In the genomic region with DNA sequence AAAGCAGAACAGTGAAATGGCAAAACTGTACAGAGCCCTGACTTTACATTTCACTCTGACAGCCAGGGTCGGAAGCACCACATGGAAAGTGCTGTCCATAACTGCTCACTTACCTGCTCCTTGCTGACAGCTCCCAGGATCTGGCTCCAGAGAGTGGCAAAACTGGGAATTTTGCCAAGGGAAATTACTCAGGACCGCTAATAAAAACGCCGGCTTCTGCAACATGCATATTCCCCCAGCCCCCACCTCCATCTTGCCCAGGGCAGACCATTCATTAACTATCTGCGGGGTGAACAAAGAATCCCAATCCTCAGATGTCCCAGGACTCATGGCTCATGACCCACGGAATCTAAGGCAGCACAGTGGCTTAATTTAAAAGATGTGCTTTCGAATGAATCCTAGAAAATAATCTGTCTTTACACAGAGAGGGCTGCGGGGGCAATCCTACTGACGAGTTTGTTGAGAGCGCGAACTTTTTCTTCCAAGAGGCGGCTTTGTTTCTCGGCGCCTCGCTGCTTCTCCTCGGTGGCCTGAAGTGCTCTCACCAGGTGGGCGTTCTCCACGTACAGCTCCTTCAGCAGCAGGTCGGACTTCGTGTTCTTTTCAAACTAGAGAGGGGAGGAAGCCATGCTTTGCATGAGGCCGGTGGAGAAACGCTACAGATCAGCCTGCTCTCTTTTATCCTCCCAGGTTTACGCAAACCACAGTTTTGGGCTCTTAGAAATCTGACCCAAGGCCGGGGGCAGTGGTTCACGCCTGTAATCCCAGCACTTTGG, we compare ENCODE assay signal across 12 cellular contexts. TPM values are rescaled to one million over a fixed set of nuclear protein-coding genes. Genes with fewer than 3 reads are reported as not detected.
DNase-seq lines count a peak whose midpoint lies in the region; ATAC-seq, FAIRE-seq and TF ChIP-seq lines count a peak whose summit lies in the region.
"Had no signal": no experiment of that assay in that cellular context is flagged by ENCODE, and none has a peak within 500 bp of the region (broad histone marks: within the 10 kb centered on the region; RNA-seq: fewer than 3 reads in every experiment).

No MANE protein-coding gene starts in this region.

- 78 to 86% methylated on average over 25 of the region's 25 CpGs for WGBS in pancreas, 2 donors

- H3K36me3 Mint-ChIP-seq in T-helper 2 cell treated with Interferon-gamma antibody and Interleukin-4, amounts not matched to agents 5 μg/mL and 100 μg/mL, for 36 hours (ENCODE audit: low read depth) = peaks cover 9% of the 10 kb centered on the region

- ATAC-seq in pancreas = no peak

- H3K9me3 ChIP-seq in fibroblast of lung (ENCODE audit: control insufficient read depth, insufficient read depth, low read depth, low read length) = no peaks in the 10 kb centered on the region
- no peaks in the 10 kb centered on the region for H3K9me3 ChIP-seq in WERI-Rb-1 (ENCODE audit: severe bottlenecking)
- H3K9me3 ChIP-seq in pancreas = no peaks in the 10 kb centered on the region

- H3K27ac ChIP-seq in fibroblast of lung (ENCODE audit: insufficient read depth, low read length) = no peak overlapping the region
- no peak overlapping the region for H3K27ac ChIP-seq in WERI-Rb-1
- H3K27ac ChIP-seq in pancreas = no peak overlapping the region
- H3K27ac ChIP-seq: BLaER1 had no signal

- no peak for TF ChIP-seq CTCF in fibroblast of lung (conservative IDR thresholded peaks at IDR 0.05 in 1 of 2, IDR thresholded peaks at IDR 0.05 in 1 of 2; ENCODE audit: low read depth in 1 of 2, low read length in 2 of 2)
- no peak for TF ChIP-seq CTCF in WERI-Rb-1 (IDR thresholded peaks at IDR 0.05; ENCODE audit: low read depth, low read length)
- TF ChIP-seq CTCF in pancreas (IDR thresholded peaks at IDR 0.05) = no peak

- DNase-seq in A172 (ENCODE audit: low spot score) = peak; percentile 74
- DNase-seq in H7 = peak; percentile 19
- peak; percentile 85 for DNase-seq in NCI-H69 (lab: John Stamatoyannopoulos, UW)
- peak; percentile 27 to 47 for DNase-seq in fibroblast of lung (ENCODE audit: low read depth in 2 of 2)
- no peak for DNase-seq in WERI-Rb-1
- no peak for DNase-seq in T-helper 2 cell treated with Interferon-gamma antibody and Interleukin-4, amounts not matched to agents 5 μg/mL and 100 μg/mL, for 36 hours (ENCODE audit: low spot score)
- DNase-seq in pancreas = no peak
- DNase-seq in activated CD4-positive, alpha-beta T cell treated with anti-CD3 and anti-CD28 coated beads for 1 hour = no peak
- DNase-seq: activated CD4-positive, alpha-beta memory T cell treated with anti-CD3 and anti-CD28 coated beads, Interleukin-2, amount 10 ng/mL, durations not matched to agents 7 days and 5 days; SIG-M5 had no signal

- H3K4me1 ChIP-seq in fibroblast of lung (ENCODE audit: control insufficient read depth, extremely low read depth, insufficient read depth, low read length) (no peaks in the 10 kb centered on the region), pancreas (no peaks in the 10 kb centered on the region)
- H3K4me1 ChIP-seq: BLaER1 had no signal

- no peak overlapping the region for H3K9ac ChIP-seq in fibroblast of lung (ENCODE audit: insufficient read depth, low read length)
- H3K9ac ChIP-seq: BLaER1 had no signal

- intact Hi-C loops in pancreas (cut with DNase I) = no loop called here

- no peak for FAIRE-seq in pancreas (lab: Jason Lieb, UNC)
- FAIRE-seq: GM12892 had no signal

- H3K4me3 Mint-ChIP-seq in T-helper 2 cell treated with Interferon-gamma antibody and Interleukin-4, amounts not matched to agents 5 μg/mL and 100 μg/mL, for 36 hours = no peak overlapping the region
- H3K4me3 Mint-ChIP-seq: activated CD4-positive, alpha-beta memory T cell treated with anti-CD3 and anti-CD28 coated beads, Interleukin-2, amount 10 ng/mL, durations not matched to agents 7 days and 5 days had no signal

- H3K27me3 Mint-ChIP-seq in T-helper 2 cell treated with Interferon-gamma antibody and Interleukin-4, amounts not matched to agents 5 μg/mL and 100 μg/mL, for 36 hours (ENCODE audit: low read depth) = no peaks in the 10 kb centered on the region
- H3K27me3 Mint-ChIP-seq: activated CD4-positive, alpha-beta memory T cell treated with anti-CD3 and anti-CD28 coated beads, Interleukin-2, amount 10 ng/mL, durations not matched to agents 7 days and 5 days had no signal

- no peak overlapping the region for H3K4me2 ChIP-seq in fibroblast of lung (ENCODE audit: extremely low read depth, insufficient read depth, low read length)
- H3K4me2 ChIP-seq: BLaER1 had no signal

- H3K9me3 Mint-ChIP-seq in T-helper 2 cell treated with Interferon-gamma antibody and Interleukin-4, amounts not matched to agents 5 μg/mL and 100 μg/mL, for 36 hours = peaks cover 4% of the 10 kb centered on the region
- H3K9me3 Mint-ChIP-seq: activated CD4-positive, alpha-beta memory T cell treated with anti-CD3 and anti-CD28 coated beads, Interleukin-2, amount 10 ng/mL, durations not matched to agents 7 days and 5 days had no signal

- H2AFZ ChIP-seq in fibroblast of lung (ENCODE audit: low read length) = no peak overlapping the region

- H3K27ac Mint-ChIP-seq in T-helper 2 cell treated with Interferon-gamma antibody and Interleukin-4, amounts not matched to agents 5 μg/mL and 100 μg/mL, for 36 hours = no peak overlapping the region
- H3K27ac Mint-ChIP-seq: activated CD4-positive, alpha-beta memory T cell treated with anti-CD3 and anti-CD28 coated beads, Interleukin-2, amount 10 ng/mL, durations not matched to agents 7 days and 5 days had no signal

- H3K27me3 ChIP-seq in H7 (ENCODE audit: control insufficient read depth, insufficient read depth, low read length) (no peaks in the 10 kb centered on the region), fibroblast of lung (ENCODE audit: control insufficient read depth, insufficient read depth, low read length) (no peaks in the 10 kb centered on the region), WERI-Rb-1 (ENCODE audit: insufficient read depth, low read depth, severe bottlenecking) (no peaks in the 10 kb centered on the region), pancreas (no peaks in the 10 kb centered on the region)
- H3K27me3 ChIP-seq: BLaER1 had no signal

- H4K20me1 ChIP-seq in fibroblast of lung (ENCODE audit: control insufficient read depth, extremely low read depth, insufficient read depth, low read length) = no peaks in the 10 kb centered on the region

- H3K36me3 ChIP-seq in H7 (replicated peaks; ENCODE audit: control insufficient read depth, insufficient read depth, low read length) (peaks cover 17% of the 10 kb centered on the region), fibroblast of lung (ENCODE audit: control insufficient read depth, insufficient read depth, low read length) (peaks cover 2% of the 10 kb centered on the region), WERI-Rb-1 (peaks cover 51% of the 10 kb centered on the region), pancreas (no peaks in the 10 kb centered on the region)

- H3K79me2 ChIP-seq in fibroblast of lung (ENCODE audit: control insufficient read depth, insufficient read depth, low read length) = no peaks in the 10 kb centered on the region

- peaks cover 4% of the 10 kb centered on the region for H3K4me1 Mint-ChIP-seq in T-helper 2 cell treated with Interferon-gamma antibody and Interleukin-4, amounts not matched to agents 5 μg/mL and 100 μg/mL, for 36 hours (ENCODE audit: low read depth)
- H3K4me1 Mint-ChIP-seq: activated CD4-positive, alpha-beta memory T cell treated with anti-CD3 and anti-CD28 coated beads, Interleukin-2, amount 10 ng/mL, durations not matched to agents 7 days and 5 days had no signal

- H3K4me3 ChIP-seq in H7 (ENCODE audit: insufficient read depth, low read depth, low read length) (no peak overlapping the region), fibroblast of lung (replicated peaks in 1 of 4; ENCODE audit: control extremely low read depth in 1 of 4, insufficient read depth in 1 of 4, low read depth in 3 of 4, low read length in 4 of 4) (no peak overlapping the region), WERI-Rb-1 (ENCODE audit: low read depth, low read length) (no peak overlapping the region), pancreas (no peak overlapping the region)
- H3K4me3 ChIP-seq: BLaER1 had no signal

RNA-seq across cellular contexts. Expression of a gene that starts 45.8 kb away (rescaled TPM):
- 42.6 and 48.4 TPM in 2 replicates for total RNA-seq in A172 (2014; rRNA removed; shearing (Covaris generic))
- total RNA-seq in H7 (2014; rRNA removed; shearing (Covaris generic)) = 46.6 and 48.9 TPM in 2 replicates
- total RNA-seq in fibroblast of lung (1.3 and 3.0 TPM in 2 replicates), pancreas (under 1 TPM; 0.32 to 0.98 (median 0.50) TPM)
- polyA plus RNA-seq in fibroblast of lung (5.6 and 13.5 TPM in 2 replicates), pancreas (under 1 TPM; 0.46 to 0.52 TPM)
- 3.5 and 9.7 TPM in 2 replicates for polyA plus RNA-seq in fibroblast of lung (2012)
- 1.7 and 4.6 TPM in 2 replicates for polyA minus RNA-seq in fibroblast of lung (ENCODE audit: low replicate concordance)

Comparison
In these comparisons a context has a peak if more than half of its experiments do, and no peak if none do; other contexts are left out.
1. DNase-seq: peak in A172 (single experiment), H7 (single experiment), NCI-H69 (single experiment) and fibroblast of lung (2 of 2); none in WERI-Rb-1 (single experiment), T-helper 2 cell treated with Interferon-gamma antibody and Interleukin-4, amounts not matched to agents 5 μg/mL and 100 μg/mL, for 36 hours (single experiment), pancreas (0 of 6) and activated CD4-positive, alpha-beta T cell treated with anti-CD3 and anti-CD28 coated beads for 1 hour (single experiment).
2. RNA of a gene that starts 45.8 kb away (total RNA-seq): 42.6 to 48.4 TPM in A172 and 46.6 to 48.9 TPM in H7; 1.3 to 3.0 TPM in fibroblast of lung and 0.32 to 0.98 TPM in pancreas; every median in the first group is over 10 times any median in the second.